ENCODE assay signal across 19 cellular contexts in the genomic region with DNA sequence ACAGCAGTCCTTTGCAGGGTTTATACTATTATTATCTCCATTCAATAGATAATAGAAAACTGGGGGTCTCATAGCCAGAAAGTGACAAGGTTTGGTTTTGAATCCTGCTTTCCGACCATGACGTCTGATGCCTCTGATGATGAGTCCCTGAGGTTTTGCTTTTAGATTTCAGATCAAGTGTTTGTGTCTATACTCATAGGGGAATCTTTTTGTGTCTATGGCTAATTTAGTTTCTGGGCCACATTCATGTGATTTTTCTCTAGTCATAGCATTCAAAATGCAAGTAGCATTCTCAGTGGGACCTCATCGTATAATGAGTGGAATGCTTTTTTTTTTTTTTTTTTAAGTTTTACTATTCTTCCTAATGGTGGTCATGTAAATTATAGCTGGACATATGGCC.
A peak's percentile ranks its signal among the peaks of the same experiment; 100 is the strongest.
DNase-seq lines count a peak whose midpoint lies in the region; ATAC-seq and TF ChIP-seq lines count a peak whose summit lies in the region.
"Had no signal": no experiment of that assay in that cellular context is flagged by ENCODE, and none has a peak within 500 bp of the region (broad histone marks: within the 10 kb centered on the region; RNA-seq: fewer than 3 reads in every experiment).

No MANE protein-coding gene starts in this region.

- H3K4me3 Mint-ChIP-seq in activated CD4-positive, alpha-beta T cell treated with anti-CD3 and anti-CD28 coated beads, Interleukin-2, amount 10 ng/mL, durations not matched to agents 24 days and 14 days = no peak overlapping the region
- no peak overlapping the region for H3K4me3 Mint-ChIP-seq in T-cell
- H3K4me3 Mint-ChIP-seq: natural killer cell treated with Interleukin-12 subunit alpha and Interleukin-12 subunit beta and Interleukin-15 and Interleukin-18, amount 100 ng/mL, for 72 hours; stimulated activated naive B cell treated with anti-CD40 and anti-IgM and Interleukin-4, amounts not matched to agents 10 μg/mL and 1 μg/mL and 100 μg/mL, for 72 hours; type B pancreatic cell had no signal

- H3K4me3 ChIP-seq in iPS-15b (ENCODE audit: low read depth, low read length) (no peak overlapping the region), coronary artery (no peak overlapping the region)
- H3K4me3 ChIP-seq: A549; BLaER1 treated with 17β-estradiol and CSF1 and Interleukin-3, amounts not matched to agents 10 nM and 100 nM had no signal

- POLR2A ChIA-PET in T-cell (lab: Charles Lee) = interaction anchor here in 1 of 2 donors (0.6 kb wide), 1 partner anchor 30 kb away, joined by 3 read pairs; no protein-coding TSS in a partner anchor

- no peak for TF ChIP-seq CTCF in GM10266 (IDR thresholded peaks at IDR 0.05; ENCODE audit: control insufficient read depth, insufficient read depth, low read depth, missing control alignments)
- TF ChIP-seq CTCF in coronary artery (IDR thresholded peaks at IDR 0.05) = no peak

- no peaks in the 10 kb centered on the region for H3K27me3 ChIP-seq in iPS-15b (ENCODE audit: control insufficient read depth, insufficient read depth, low read length)
- H3K27me3 ChIP-seq: BLaER1 treated with 17β-estradiol and CSF1 and Interleukin-3, amounts not matched to agents 10 nM and 100 nM had no signal

- no peaks in the 10 kb centered on the region for H3K36me3 ChIP-seq in iPS-15b (ENCODE audit: control insufficient read depth, insufficient read depth, low read length)

- peaks cover 43% of the 10 kb centered on the region for H3K4me1 Mint-ChIP-seq in activated CD4-positive, alpha-beta T cell treated with anti-CD3 and anti-CD28 coated beads, Interleukin-2, amount 10 ng/mL, durations not matched to agents 24 days and 14 days
- H3K4me1 Mint-ChIP-seq in T-cell = peaks cover 70 to 85% (median 83%) of the 10 kb centered on the region in 3 donors

- H3K27ac ChIP-seq in coronary artery = no peak overlapping the region
- H3K27ac ChIP-seq: A549; BLaER1 treated with 17β-estradiol and CSF1 and Interleukin-3, amounts not matched to agents 10 nM and 100 nM had no signal

- peaks cover 30% of the 10 kb centered on the region for H3K36me3 Mint-ChIP-seq in activated CD4-positive, alpha-beta T cell treated with anti-CD3 and anti-CD28 coated beads, Interleukin-2, amount 10 ng/mL, durations not matched to agents 24 days and 14 days (ENCODE audit: low read depth)
- H3K36me3 Mint-ChIP-seq in T-cell = peaks cover 41% of the 10 kb centered on the region
- H3K36me3 Mint-ChIP-seq: natural killer cell treated with Interleukin-12 subunit alpha and Interleukin-12 subunit beta and Interleukin-15 and Interleukin-18, amount 100 ng/mL, for 72 hours had no signal

- ATAC-seq in T-cell (replicated peaks in 1 of 4) = no peak
- ATAC-seq: A549; stimulated activated naive B cell treated with anti-CD40 and anti-IgM and Interleukin-4, amounts not matched to agents 10 μg/mL and 1 μg/mL and 100 μg/mL, for 72 hours had no signal

- intact Hi-C loops in activated CD4-positive, alpha-beta T cell treated with anti-CD3 and anti-CD28 coated beads, Interleukin-2, amount 10 ng/mL, durations not matched to agents 24 days and 14 days (cut with micrococcal nuclease) = loop anchor here (2.0 kb wide), 2 partner anchors 54 to 74 kb away; no protein-coding TSS in a partner anchor

- CTCF ChIA-PET in T-cell (lab: Charles Lee) = interaction anchor here (0.6 kb wide), 2 partner anchors 9 to 124 kb away, joined by 3 to 4 read pairs; no protein-coding TSS in a partner anchor

- no peaks in the 10 kb centered on the region for H3K27me3 Mint-ChIP-seq in activated CD4-positive, alpha-beta T cell treated with anti-CD3 and anti-CD28 coated beads, Interleukin-2, amount 10 ng/mL, durations not matched to agents 24 days and 14 days
- no peaks in the 10 kb centered on the region for H3K27me3 Mint-ChIP-seq in T-cell
- H3K27me3 Mint-ChIP-seq: natural killer cell treated with Interleukin-12 subunit alpha and Interleukin-12 subunit beta and Interleukin-15 and Interleukin-18, amount 100 ng/mL, for 72 hours; stimulated activated naive B cell treated with anti-CD40 and anti-IgM and Interleukin-4, amounts not matched to agents 10 μg/mL and 1 μg/mL and 100 μg/mL, for 72 hours; type B pancreatic cell had no signal

- H3K9ac ChIP-seq in iPS-15b (ENCODE audit: low read depth, low read length) = peak overlapping the region; percentile 39
- H3K9ac ChIP-seq: BLaER1 treated with 17β-estradiol and CSF1 and Interleukin-3, amounts not matched to agents 10 nM and 100 nM had no signal

- H3K4me1 ChIP-seq in iPS-15b (ENCODE audit: control insufficient read depth, insufficient read depth, low read length) = peaks cover 17% of the 10 kb centered on the region
- H3K4me1 ChIP-seq: A549 had no signal

- H3K9me3 Mint-ChIP-seq in activated CD4-positive, alpha-beta T cell treated with anti-CD3 and anti-CD28 coated beads, Interleukin-2, amount 10 ng/mL, durations not matched to agents 24 days and 14 days = no peaks in the 10 kb centered on the region
- no peaks in the 10 kb centered on the region for H3K9me3 Mint-ChIP-seq in T-cell
- H3K9me3 Mint-ChIP-seq: natural killer cell treated with Interleukin-12 subunit alpha and Interleukin-12 subunit beta and Interleukin-15 and Interleukin-18, amount 100 ng/mL, for 72 hours; stimulated activated naive B cell treated with anti-CD40 and anti-IgM and Interleukin-4, amounts not matched to agents 10 μg/mL and 1 μg/mL and 100 μg/mL, for 72 hours; type B pancreatic cell had no signal

- no peaks in the 10 kb centered on the region for H3K9me3 ChIP-seq in iPS-15b (ENCODE audit: control insufficient read depth, insufficient read depth, low read length)
- H3K9me3 ChIP-seq: A549; BLaER1 treated with 17β-estradiol and CSF1 and Interleukin-3, amounts not matched to agents 10 nM and 100 nM had no signal

- peak overlapping the region; percentile 59 for H3K27ac Mint-ChIP-seq in activated CD4-positive, alpha-beta T cell treated with anti-CD3 and anti-CD28 coated beads, Interleukin-2, amount 10 ng/mL, durations not matched to agents 24 days and 14 days
- H3K27ac Mint-ChIP-seq in T-cell = peak overlapping the region; percentile 33 to 68
- H3K27ac Mint-ChIP-seq: natural killer cell treated with Interleukin-12 subunit alpha and Interleukin-12 subunit beta and Interleukin-15 and Interleukin-18, amount 100 ng/mL, for 72 hours; stimulated activated naive B cell treated with anti-CD40 and anti-IgM and Interleukin-4, amounts not matched to agents 10 μg/mL and 1 μg/mL and 100 μg/mL, for 72 hours; type B pancreatic cell had no signal

- no peak for DNase-seq in activated CD4-positive, alpha-beta T cell treated with anti-CD3 and anti-CD28 coated beads, Interleukin-2, amount 10 ng/mL, durations not matched to agents 24 days and 14 days
- DNase-seq in activated CD4-positive, alpha-beta T cell treated with anti-CD3 and anti-CD28 coated beads for 1 hour = no peak
- DNase-seq in GM10266 (ENCODE audit: extremely low spot score) = peak; percentile 55
- DNase-seq in T-cell = no peak
- DNase-seq in A172 (ENCODE audit: low spot score) = no peak
- DNase-seq in NCI-H1930 (lab: John Stamatoyannopoulos, UW) = no peak
- no peak for DNase-seq in coronary artery (ENCODE audit: low spot score)
- DNase-seq: DMS153; foreskin fibroblast; mesendoderm; NCI-H2029 treated with DMSO at 0.1 percent for 48 hours; NCI-H510A treated with DMSO at 0.1 percent for 48 hours; stimulated activated naive B cell treated with anti-CD40 and anti-IgM and Interleukin-4, amounts not matched to agents 10 μg/mL and 1 μg/mL and 100 μg/mL, for 72 hours; SW 1271 had no signal
